In genomic region chr1:46757256-46757955, GRCh38 we compare ENCODE assay signal across 11 cellular contexts. TPM values are rescaled to one million over a fixed set of nuclear protein-coding genes. Genes with fewer than 3 reads are reported as not detected.
DNase-seq lines count a peak whose midpoint lies in the region; ATAC-seq and TF ChIP-seq lines count a peak whose summit lies in the region.
"Had no signal": no experiment of that assay in that cellular context is flagged by ENCODE, and none has a peak within 500 bp of the region (broad histone marks: within the 10 kb centered on the region; RNA-seq: fewer than 3 reads in every experiment).

No MANE protein-coding gene starts in this region.

- H3K9me3 Mint-ChIP-seq in stimulated activated memory B cell treated with anti-CD40 and anti-IgM and Interleukin-4, amounts not matched to agents 10 μg/mL and 1 μg/mL and 100 μg/mL, for 72 hours = no peaks in the 10 kb centered on the region
- H3K9me3 Mint-ChIP-seq: activated naive CD4-positive, alpha-beta T cell treated with anti-CD3 and anti-CD28 coated beads, Interleukin-2, amount 50 U/mL, for 24 hours; memory B cell had no signal

- H3K27me3 ChIP-seq in dorsolateral prefrontal cortex = peaks cover 0 to 14% (median 0%) of the 10 kb centered on the region in 45 donors
- H3K27me3 ChIP-seq: Peyer's patch had no signal

- H3K4me3 Mint-ChIP-seq in stimulated activated memory B cell treated with anti-CD40 and anti-IgM and Interleukin-4, amounts not matched to agents 10 μg/mL and 1 μg/mL and 100 μg/mL, for 72 hours = no peak overlapping the region
- H3K4me3 Mint-ChIP-seq: activated naive CD4-positive, alpha-beta T cell treated with anti-CD3 and anti-CD28 coated beads, Interleukin-2, amount 50 U/mL, for 24 hours; memory B cell had no signal

- ATAC-seq in stimulated activated memory B cell treated with anti-CD40 and anti-IgM and Interleukin-4, amounts not matched to agents 10 μg/mL and 1 μg/mL and 100 μg/mL, for 72 hours = no peak

- peaks cover 59% of the 10 kb centered on the region for H3K27me3 Mint-ChIP-seq in stimulated activated memory B cell treated with anti-CD40 and anti-IgM and Interleukin-4, amounts not matched to agents 10 μg/mL and 1 μg/mL and 100 μg/mL, for 72 hours

- no peak overlapping the region for H3K27ac Mint-ChIP-seq in stimulated activated memory B cell treated with anti-CD40 and anti-IgM and Interleukin-4, amounts not matched to agents 10 μg/mL and 1 μg/mL and 100 μg/mL, for 72 hours
- H3K27ac Mint-ChIP-seq: activated naive CD4-positive, alpha-beta T cell treated with anti-CD3 and anti-CD28 coated beads, Interleukin-2, amount 50 U/mL, for 24 hours; memory B cell had no signal

- DNase-seq in NCI-H82 (lab: John Stamatoyannopoulos, UW) (peak; percentile 63), NCI-H82 treated with DMSO at 0.1 percent for 48 hours (lab: John Stamatoyannopoulos, UW; ENCODE audit: unreplicated experiment) (no peak), amniotic epithelial cell (ENCODE audit: low read depth) (peak; percentile 30), kidney tubule cell (ENCODE audit: low spot score) (peak; percentile 76), cortex of kidney (lab: John Stamatoyannopoulos, UW) (no peak), dorsolateral prefrontal cortex (no peak)
- DNase-seq in stimulated activated naive CD4-positive, alpha-beta T cell (lab: John Stamatoyannopoulos, UW) = no peak
- DNase-seq: Peyer's patch had no signal

- no peaks in the 10 kb centered on the region for H3K36me3 Mint-ChIP-seq in stimulated activated memory B cell treated with anti-CD40 and anti-IgM and Interleukin-4, amounts not matched to agents 10 μg/mL and 1 μg/mL and 100 μg/mL, for 72 hours
- H3K36me3 Mint-ChIP-seq: activated naive CD4-positive, alpha-beta T cell treated with anti-CD3 and anti-CD28 coated beads, Interleukin-2, amount 50 U/mL, for 24 hours; memory B cell had no signal

- no peak overlapping the region for H3K4me3 ChIP-seq in dorsolateral prefrontal cortex
- H3K4me3 ChIP-seq: Peyer's patch had no signal

- no peak overlapping the region for H3K27ac ChIP-seq in dorsolateral prefrontal cortex
- H3K27ac ChIP-seq: Peyer's patch had no signal

- TF ChIP-seq CTCF in dorsolateral prefrontal cortex (IDR thresholded peaks at IDR 0.05 in 54 of 56, conservative IDR thresholded peaks at IDR 0.05 in 2 of 56; ENCODE audit: low read depth in 1 of 56, partially characterized antibody in 56 of 56) = no peak

- intact Hi-C loops in dorsolateral prefrontal cortex (cut with DNase I) = no loop called here

- no peaks in the 10 kb centered on the region for H3K4me1 Mint-ChIP-seq in stimulated activated memory B cell treated with anti-CD40 and anti-IgM and Interleukin-4, amounts not matched to agents 10 μg/mL and 1 μg/mL and 100 μg/mL, for 72 hours
- H3K4me1 Mint-ChIP-seq: activated naive CD4-positive, alpha-beta T cell treated with anti-CD3 and anti-CD28 coated beads, Interleukin-2, amount 50 U/mL, for 24 hours; memory B cell had no signal

RNA-seq across cellular contexts. Expression of gene EFCAB14, which starts 38.5 kb away (rescaled TPM):
- total RNA-seq in dorsolateral prefrontal cortex = 100 to 1,000 TPM in 14 of 120 experiments, 10 to 100 TPM in 106; 50.4 to 120 (median 78.0) TPM

RNA-seq across cellular contexts. Expression of gene CYP4B1, which starts 41.4 kb away (rescaled TPM):
- 1 to 10 TPM in 62 of 120 experiments, under 1 TPM in 32, not detected in 26; 0.33 to 6.1 (median 1.2) TPM for total RNA-seq in dorsolateral prefrontal cortex

Comparison
In these comparisons a context has a peak if more than half of its experiments do, and no peak if none do; other contexts are left out.
1. DNase-seq: peak in NCI-H82 (single experiment), amniotic epithelial cell (single experiment) and kidney tubule cell (single experiment); none in NCI-H82 treated with DMSO at 0.1 percent for 48 hours (single experiment), cortex of kidney (single experiment), stimulated activated naive CD4-positive, alpha-beta T cell (0 of 6) and dorsolateral prefrontal cortex (0 of 10).